ENCODE assay signal across 9 cellular contexts in genomic region chr7:28986723-28987122, GRCh38. TPM values are rescaled to one million over a fixed set of nuclear protein-coding genes. Genes with fewer than 3 reads are reported as not detected.
DNase-seq lines count a peak whose midpoint lies in the region; ATAC-seq, FAIRE-seq and TF ChIP-seq lines count a peak whose summit lies in the region.
"Had no signal": no experiment of that assay in that cellular context is flagged by ENCODE, and none has a peak within 500 bp of the region (broad histone marks: within the 10 kb centered on the region; RNA-seq: fewer than 3 reads in every experiment).

No MANE protein-coding gene starts in this region.

- no TSS peak for BruUV-seq in HepG2 (replicated peaks; lab: Mats Ljungman, UMichigan)

- H3K9me3 ChIP-seq in HepG2 (ENCODE audit: low read length) (no peaks in the 10 kb centered on the region), smooth muscle cell (replicated peaks; ENCODE audit: low read depth) (no peaks in the 10 kb centered on the region), T-helper 17 cell (ENCODE audit: control insufficient read depth, low read length, poor library complexity, severe bottlenecking) (no peaks in the 10 kb centered on the region)

- H3K9ac ChIP-seq in HepG2 (ENCODE audit: insufficient read depth, low read depth, low read length) (no peak overlapping the region), smooth muscle cell (ENCODE audit: low read depth) (no peak overlapping the region)

- H3K4me1 Mint-ChIP-seq in T-helper 17 cell = no peaks in the 10 kb centered on the region

- no peak for TF ChIP-seq POLR2A in HepG2 (IDR thresholded peaks at IDR 0.05; ENCODE audit: insufficient read depth in 1 of 2, low read depth in 2 of 2, low read length in 2 of 2)

- ATAC-seq in HepG2 = no peak; the same call in 2 of the 3 replicates
- no peak for ATAC-seq in GM18520 (IDR thresholded peaks at IDR 0.05; ENCODE audit: unreplicated experiment)
- no peak for ATAC-seq in T-helper 17 cell

- POLR2A ChIA-PET in HepG2 (lab: Yijun Ruan, JAX) = no interaction called here

- in situ Hi-C loops in HepG2 (cut with HindIII; ENCODE audit: extremely low pct_ligation_motif_present, low pct_unique_long_range_greater_than_20kb) = no loop called here

- intact Hi-C loops in HepG2 (cut with micrococcal nuclease; ENCODE audit: unreplicated experiment) = no loop called here

- TF ChIP-seq EP300 in HepG2 (IDR thresholded peaks at IDR 0.05; ENCODE audit: low read depth in 2 of 2, low read length in 2 of 2) = no peak
- TF ChIP-seq EP300 in HepG2 (CRISPR knock-in tag; IDR thresholded peaks at IDR 0.05; ENCODE audit: borderline replicate concordance) = no peak

- H3K4me3 ChIP-seq in HL-60 (replicated peaks; ENCODE audit: insufficient read depth, low read length) (no peak overlapping the region), bronchial epithelial cell (ENCODE audit: low read depth, low read length) (no peak overlapping the region), HepG2 (replicated peaks in 1 of 3; ENCODE audit: insufficient read depth in 1 of 3, low read depth in 2 of 3, low read length in 3 of 3) (no peak overlapping the region), smooth muscle cell (no peak overlapping the region)
- H3K4me3 ChIP-seq: PC-9 had no signal

- H3K4me2 ChIP-seq in HepG2 (ENCODE audit: low read depth, low read length) (no peak overlapping the region), smooth muscle cell (peak overlapping the region; percentile 61)
- H3K4me2 ChIP-seq: PC-9 had no signal

- H3K27ac ChIP-seq in HL-60 (replicated peaks) (no peak overlapping the region), HepG2 (ENCODE audit: extremely low read length, insufficient read depth, low read length) (no peak overlapping the region), smooth muscle cell (ENCODE audit: low read depth) (peak overlapping the region; percentile 89)
- H3K27ac ChIP-seq: PC-9 had no signal

- H3K36me3 ChIP-seq in bronchial epithelial cell (ENCODE audit: control insufficient read depth, insufficient read depth, low read length) (no peaks in the 10 kb centered on the region), HepG2 (replicated peaks in 1 of 2; ENCODE audit: control insufficient read depth in 1 of 2, insufficient read depth in 2 of 2, low read length in 2 of 2) (no peaks in the 10 kb centered on the region), smooth muscle cell (ENCODE audit: low read depth) (no peaks in the 10 kb centered on the region)

- no peak for TF ChIP-seq RAD21 in HepG2 (CRISPR knock-in tag; IDR thresholded peaks at IDR 0.05)

- no peaks in the 10 kb centered on the region for H3K36me3 Mint-ChIP-seq in T-helper 17 cell (ENCODE audit: low read depth)

- H2AFZ ChIP-seq in HepG2 (ENCODE audit: low read length) (no peak overlapping the region), smooth muscle cell (ENCODE audit: low read depth) (peak overlapping the region; percentile 53)
- H2AFZ ChIP-seq: PC-9 had no signal

- DNase-seq in HL-60 (ENCODE audit: low read depth in 1 of 2, low spot score in 1 of 2) = peak; percentile 31 to 49
- DNase-seq in bronchial epithelial cell (ENCODE audit: low read depth) = peak; percentile 72
- DNase-seq in HepG2 (ENCODE audit: low spot score) = no peak
- DNase-seq in smooth muscle cell (lab: John Stamatoyannopoulos, UW; ENCODE audit: unreplicated experiment) = no peak
- no peak for DNase-seq in foreskin melanocyte
- no peak for DNase-seq in urothelium cell line (ENCODE audit: low spot score)
- no peak for DNase-seq in T-helper 17 cell
- DNase-seq: PC-9 had no signal

- H3K4me3 Mint-ChIP-seq in T-helper 17 cell = no peak overlapping the region

- 6% methylated on average over 2 of the region's 2 CpGs for WGBS in HepG2 (ENCODE audit: low lambda C conversion rate)
- WGBS in smooth muscle cell (ENCODE audit: low lambda C conversion rate) = 9% methylated on average over 2 of the region's 2 CpGs

- H3K27me3 ChIP-seq in HL-60 (ENCODE audit: insufficient read depth, poor library complexity, severe bottlenecking) = no peaks in the 10 kb centered on the region
- no peaks in the 10 kb centered on the region for H3K27me3 ChIP-seq in bronchial epithelial cell (ENCODE audit: control insufficient read depth, insufficient read depth, low read length)
- H3K27me3 ChIP-seq in HepG2 (ENCODE audit: control insufficient read depth in 1 of 2, insufficient read depth in 2 of 2, low read length in 2 of 2) = no peaks in the 10 kb centered on the region
- no peaks in the 10 kb centered on the region for H3K27me3 ChIP-seq in smooth muscle cell (ENCODE audit: low read depth)

- peaks cover 5% of the 10 kb centered on the region for H3K27me3 Mint-ChIP-seq in T-helper 17 cell

- peaks cover 14% of the 10 kb centered on the region; the same call in 1 of the 2 replicates for H3K4me1 ChIP-seq in HepG2 (ENCODE audit: insufficient read depth, low read length)
- peaks cover 31% of the 10 kb centered on the region for H3K4me1 ChIP-seq in smooth muscle cell (ENCODE audit: low read depth)

- peaks cover 18% of the 10 kb centered on the region for H3F3A ChIP-seq in smooth muscle cell (ENCODE audit: low read depth)

- H3K27ac Mint-ChIP-seq in T-helper 17 cell = no peak overlapping the region

- H3K79me2 ChIP-seq in HepG2 (ENCODE audit: insufficient read depth, low read length) = no peaks in the 10 kb centered on the region
- H3K79me2 ChIP-seq in smooth muscle cell (ENCODE audit: low read depth) = no peaks in the 10 kb centered on the region

- no peaks in the 10 kb centered on the region for H4K20me1 ChIP-seq in HepG2 (ENCODE audit: insufficient read depth, low read length)
- no peaks in the 10 kb centered on the region for H4K20me1 ChIP-seq in smooth muscle cell (ENCODE audit: low read depth)

- no peak for TF ChIP-seq CTCF in HL-60 (IDR thresholded peaks at IDR 0.05; ENCODE audit: insufficient read depth, low read length)
- TF ChIP-seq CTCF in bronchial epithelial cell (IDR thresholded peaks at IDR 0.05; ENCODE audit: insufficient read depth, low read length, severe bottlenecking) = no peak
- no peak for TF ChIP-seq CTCF in HepG2 (CRISPR knock-in tag; IDR thresholded peaks at IDR 0.05)
- TF ChIP-seq CTCF in smooth muscle cell (IDR thresholded peaks at IDR 0.05; ENCODE audit: borderline replicate concordance, insufficient read depth, poor library complexity, severe bottlenecking) = no peak

- no peak for FAIRE-seq in bronchial epithelial cell (lab: Jason Lieb, UNC)
- FAIRE-seq in HepG2 (lab: Jason Lieb, UNC) = peak; percentile 28
- no peak for FAIRE-seq in urothelium cell line (lab: Jason Lieb, UNC)

- CTCF ChIA-PET in HepG2 (lab: Yijun Ruan, JAX; ENCODE audit: low intra/inter-chr PET ratio, low total read pairs) = no interaction called here

TF ChIP-seq in HepG2, 621 proteins besides CTCF, POLR2A, EP300 and RAD21:
- no peak for TF ChIP-seq PTBP1 (IDR thresholded peaks at IDR 0.05; ENCODE audit: low read depth, low read length, poor library complexity, severe bottlenecking)
- TF ChIP-seq MLLT10 (CRISPR knock-in tag; IDR thresholded peaks at IDR 0.05) = no peak
- TF ChIP-seq SIX4 (CRISPR knock-in tag; IDR thresholded peaks at IDR 0.05) = no peak
- no peak for TF ChIP-seq ZKSCAN5 (CRISPR knock-in tag; IDR thresholded peaks at IDR 0.05)
- TF ChIP-seq SMAD3 (CRISPR knock-in tag; IDR thresholded peaks at IDR 0.05) = no peak
- no peak for TF ChIP-seq ZNF501 (CRISPR knock-in tag; IDR thresholded peaks at IDR 0.05)
- TF ChIP-seq CEBPB (IDR thresholded peaks at IDR 0.05; ENCODE audit: borderline replicate concordance, low read depth, low read length) = peak; percentile 88
- TF ChIP-seq CEBPG (CRISPR knock-in tag; IDR thresholded peaks at IDR 0.05) = peak; percentile 59; the same call in 1 of the 2 replicates
TF ChIP-seq in HepG2: peak in this region for 2.

RNA-seq across cellular contexts. Expression of gene TRIL, which starts 28.6 kb away (rescaled TPM):
- total RNA-seq in bronchial epithelial cell (under 0.01 TPM in 1 of 2 replicates, not detected in the other), HepG2 (2016; rRNA removed; fragmentation: Illumina TruSeq; extraction: Trizol) (0.40 and 0.45 TPM in 2 replicates), smooth muscle cell (8.9 and 11.1 TPM in 2 replicates), T-helper 17 cell (not detected)
- 0.09 and 0.10 TPM in 2 replicates for total RNA-seq in HepG2 (2016; cell fraction: cytosol; rRNA removed; fragmentation: Illumina TruSeq; extraction: Trizol; ENCODE audit: low read depth)
- 0.46 and 0.52 TPM in 2 replicates for total RNA-seq in HepG2 (2016; cell fraction: insoluble cytoplasmic fraction; rRNA removed; fragmentation: Illumina TruSeq; extraction: Trizol)
- total RNA-seq in HepG2 (2016; cell fraction: membrane; rRNA removed; fragmentation: Illumina TruSeq; extraction: Trizol) = 0.38 and 0.49 TPM in 2 replicates
- 0.50 and 0.81 TPM in 2 replicates for total RNA-seq in HepG2 (2016; cell fraction: nucleus; rRNA removed; fragmentation: Illumina TruSeq; extraction: Trizol)
- polyA plus RNA-seq in HepG2 (2011; rRNA removed) (0.18 and 0.26 TPM in 2 replicates), smooth muscle cell (4.7 and 11.0 TPM in 2 replicates)
- 0.21 and 0.23 TPM in 2 replicates for polyA plus RNA-seq in HepG2 (2011; cell fraction: cytosol; rRNA removed)
- 0.16 and 0.19 TPM in 2 replicates for polyA plus RNA-seq in HepG2 (2011; cell fraction: nucleus; rRNA removed)
- polyA plus RNA-seq in HepG2 (2012) = 0.17 and 0.28 TPM in 2 replicates
- polyA plus RNA-seq in HepG2 (2016; cell fraction: cytosol; fragmentation: Illumina TruSeq; extraction: Trizol; ENCODE audit: low read depth) = 0.12 TPM in 2 replicates
- polyA plus RNA-seq in HepG2 (2016; cell fraction: insoluble cytoplasmic fraction; fragmentation: Illumina TruSeq; extraction: Trizol; ENCODE audit: low read depth) = 0.41 and 0.48 TPM in 2 replicates
- 0.23 and 0.24 TPM in 2 replicates for polyA plus RNA-seq in HepG2 (2016; cell fraction: membrane; fragmentation: Illumina TruSeq; extraction: Trizol; ENCODE audit: low read depth)
- 0.51 and 0.52 TPM in 2 replicates for polyA plus RNA-seq in HepG2 (2016; cell fraction: nucleus; fragmentation: Illumina TruSeq; extraction: Trizol; ENCODE audit: insufficient read depth, low read depth)
- polyA minus RNA-seq in HepG2 (2011; rRNA and poly(A)+ RNA removed; ENCODE audit: low replicate concordance) = 0.48 TPM in 1 of 2 replicates, not detected in the other
- polyA minus RNA-seq in HepG2 (2011; cell fraction: cytosol; rRNA and poly(A)+ RNA removed) = 0.30 TPM in 1 of 2 replicates, not detected in the other
- 0.90 and 1.2 TPM in 2 replicates for polyA minus RNA-seq in HepG2 (2011; cell fraction: nucleus; rRNA and poly(A)+ RNA removed)
- total RNA-seq: PC-9 had no signal

Comparison
In these comparisons a context has a peak if more than half of its experiments do, and no peak if none do; other contexts are left out.
1. DNase-seq: peak in HL-60 (2 of 2) and bronchial epithelial cell (single experiment); none in HepG2 (single experiment), smooth muscle cell (single experiment), foreskin melanocyte (single experiment), urothelium cell line (single experiment) and T-helper 17 cell (0 of 3).